ENCODE assay signal across 8 cellular contexts in the genomic region with DNA sequence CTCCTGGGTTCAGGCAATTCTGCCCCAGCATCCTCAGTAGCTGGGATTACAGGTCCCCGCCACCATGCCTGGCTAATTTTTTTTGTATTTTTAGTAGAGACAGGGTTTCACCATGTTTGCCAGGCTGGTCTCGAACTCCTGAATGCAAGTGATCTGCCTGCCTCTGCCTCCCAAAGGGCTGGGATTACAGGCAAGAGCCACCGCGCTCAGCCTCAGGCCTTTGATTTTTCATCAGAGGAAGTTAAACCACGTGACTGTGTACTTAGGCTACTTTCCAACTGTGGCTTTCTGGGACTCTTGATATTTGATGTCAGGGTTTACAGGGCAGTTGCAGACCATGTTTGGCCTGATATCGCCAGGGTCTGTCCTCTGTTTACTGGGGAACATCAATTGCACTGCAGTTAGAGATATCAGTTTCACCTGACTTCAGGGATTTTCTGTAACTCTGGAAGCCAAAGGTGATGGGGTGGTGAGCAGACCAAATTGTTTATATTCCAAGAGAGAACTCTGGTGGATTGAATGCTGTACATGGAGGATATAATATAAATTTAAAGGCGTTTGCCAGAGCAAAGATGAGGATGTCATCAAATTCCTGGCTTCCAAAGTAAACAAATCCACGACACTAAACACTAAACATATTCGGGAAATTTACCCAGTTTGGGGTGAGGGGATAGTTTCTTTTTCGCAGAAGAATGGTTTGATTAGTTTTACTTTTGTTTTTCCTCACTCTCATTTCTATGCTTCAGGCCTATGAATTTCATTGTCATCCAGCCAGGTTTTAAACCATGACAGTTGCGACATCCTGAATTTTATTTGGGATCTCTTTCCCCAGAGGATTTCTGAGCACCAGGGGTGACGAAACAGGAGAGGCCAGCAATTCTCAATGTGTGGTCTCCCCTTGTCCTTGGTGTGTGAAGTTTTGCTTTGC. TPM values are rescaled to one million over a fixed set of nuclear protein-coding genes. Genes with fewer than 3 reads are reported as not detected.
DNase-seq lines count a peak whose midpoint lies in the region; ATAC-seq and TF ChIP-seq lines count a peak whose summit lies in the region.

No MANE protein-coding gene starts in this region.

- no peaks in the 10 kb centered on the region for H3K36me3 ChIP-seq in mucosa of descending colon (ENCODE audit: low read depth)

- intact Hi-C loops in mucosa of descending colon (cut with DNase I, micrococcal nuclease) = no loop called here

- no peaks in the 10 kb centered on the region for H3K9me3 ChIP-seq in mucosa of descending colon

- TF ChIP-seq CTCF in cardiac fibroblast (IDR thresholded peaks at IDR 0.05; ENCODE audit: low read depth, low read length) = no peak
- TF ChIP-seq CTCF in mucosa of descending colon (IDR thresholded peaks at IDR 0.05) = no peak

- ATAC-seq in mucosa of descending colon (peak; percentile 26), HG03439 (IDR thresholded peaks at IDR 0.05; ENCODE audit: unreplicated experiment) (no peak)

- DNase-seq in G401 (ENCODE audit: low spot score) (peak; percentile 11), NCI-H2029 treated with DMSO at 0.1 percent for 48 hours (lab: John Stamatoyannopoulos, UW) (peak; percentile 84), cardiac fibroblast (ENCODE audit: low read depth in 2 of 2) (peak; percentile 60 to 72), mucosa of descending colon (peak; percentile 56 to 78 (median 58)), DMS114 treated with DMSO at 0.1 percent for 48 hours (lab: John Stamatoyannopoulos, UW; ENCODE audit: unreplicated experiment) (no peak), GOT3 (lab: John Stamatoyannopoulos, UW) (no peak), GM19240 (ENCODE audit: insufficient read length, low spot score) (no peak)

- H3K4me1 ChIP-seq in mucosa of descending colon (ENCODE audit: low read depth) = peaks cover 41% of the 10 kb centered on the region

- in situ Hi-C loops in G401 (cut with HindIII; ENCODE audit: low sequenced_read_pairs) = no loop called here

- H3K4me3 ChIP-seq in cardiac fibroblast (replicated peaks in 1 of 2; ENCODE audit: low read depth in 2 of 2, low read length in 2 of 2) (peak overlapping the region in 1 of 2 donors; percentile 4), mucosa of descending colon (no peak overlapping the region)

RNA-seq across cellular contexts. Expression of a gene that starts 4.2 kb away (rescaled TPM):
- 84.9 and 95.9 TPM in 2 replicates for total RNA-seq in G401 (2014; rRNA removed; shearing (Covaris generic))
- 100 to 1,000 TPM; 113 to 118 (median 117) TPM for total RNA-seq in mucosa of descending colon

Comparison
In these comparisons a context has a peak if more than half of its experiments do, and no peak if none do; other contexts are left out.
1. DNase-seq: peak in G401 (single experiment), NCI-H2029 treated with DMSO at 0.1 percent for 48 hours (single experiment), cardiac fibroblast (2 of 2) and mucosa of descending colon (3 of 3); none in DMS114 treated with DMSO at 0.1 percent for 48 hours (single experiment), GOT3 (single experiment) and GM19240 (single experiment).